In genomic region chr1:166999500-166999899, GRCh38 we compare ENCODE assay signal across 14 cellular contexts.
A peak's percentile ranks its signal among the peaks of the same experiment; 100 is the strongest.
DNase-seq lines count a peak whose midpoint lies in the region; ATAC-seq lines count a peak whose summit lies in the region.
"Had no signal": no experiment of that assay in that cellular context is flagged by ENCODE, and none has a peak within 500 bp of the region (broad histone marks: within the 10 kb centered on the region; RNA-seq: fewer than 3 reads in every experiment).

No MANE protein-coding gene starts in this region.

- H3K27ac ChIP-seq in substantia nigra (ENCODE audit: low read depth, low read length, poor library complexity, severe bottlenecking): no peak overlapping the region
- H3K27ac ChIP-seq: hepatocyte, WERI-Rb-1 had no signal

- DNase-seq in RPMI8226 (peak; percentile 45), GM03348 (ENCODE audit: low spot score) (no peak), NCI-H128 (lab: John Stamatoyannopoulos, UW; ENCODE audit: unreplicated experiment) (no peak), substantia nigra (lab: John Stamatoyannopoulos, UW) (no peak)
- DNase-seq: central memory CD4-positive, alpha-beta T cell; effector memory CD4-positive, alpha-beta T cell; KBM-7; NCI-H1105 treated with DMSO at 0.1 percent for 48 hours; T-cell; WERI-Rb-1 had no signal

- peak; percentile 52 for ATAC-seq in GM18498 (IDR thresholded peaks at IDR 0.05; ENCODE audit: unreplicated experiment)
- peak; percentile 72 for ATAC-seq in GM18870 (IDR thresholded peaks at IDR 0.05; ENCODE audit: unreplicated experiment)
- peak; percentile 71 for ATAC-seq in HG02642 (IDR thresholded peaks at IDR 0.05; ENCODE audit: poor library complexity, unreplicated experiment)
